ENCODE assay signal across 25 cellular contexts in the genomic region with DNA sequence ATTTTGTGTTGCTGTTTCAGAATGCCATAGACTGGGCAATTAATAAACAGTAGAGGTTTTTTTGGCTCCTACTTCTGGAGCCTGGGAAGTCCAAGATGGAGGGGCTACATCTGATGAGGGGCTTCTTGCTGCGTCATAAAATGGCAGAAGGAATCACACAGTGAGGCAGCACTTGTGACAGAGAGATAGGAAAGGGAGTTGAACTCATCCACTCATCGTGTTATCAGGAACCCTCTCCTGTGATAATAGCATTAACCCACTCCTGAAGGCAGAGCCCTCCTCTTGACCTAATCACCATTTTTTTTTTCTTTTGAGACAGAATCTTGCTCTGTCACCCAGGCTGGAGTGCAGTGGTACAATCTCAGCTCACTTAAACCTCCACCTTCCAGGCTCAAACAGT.
"Had no signal": no experiment of that assay in that cellular context is flagged by ENCODE, and none has a peak within 500 bp of the region (broad histone marks: within the 10 kb centered on the region; RNA-seq: fewer than 3 reads in every experiment).

No MANE protein-coding gene starts in this region.

- ATAC-seq: naive thymus-derived CD8-positive, alpha-beta T cell; pancreas; stimulated activated naive B cell treated with anti-CD40 and anti-IgM and Interleukin-4, amounts not matched to agents 10 μg/mL and 1 μg/mL and 100 μg/mL, for 72 hours had no signal

- H3K27me3 Mint-ChIP-seq: activated CD4-positive, alpha-beta T cell treated with anti-CD3 and anti-CD28 coated beads, Interleukin-2, amount 10 ng/mL, durations not matched to agents 24 days and 14 days; activated naive CD4-positive, alpha-beta T cell treated with anti-CD3 and anti-CD28 coated beads, Interleukin-2, amount 50 U/mL, for 24 hours; naive thymus-derived CD8-positive, alpha-beta T cell; stimulated activated naive B cell treated with anti-CD40 and anti-IgM and Interleukin-4, amounts not matched to agents 10 μg/mL and 1 μg/mL and 100 μg/mL, for 72 hours had no signal

- H3K9me3 ChIP-seq: pancreas, prostate gland, sigmoid colon, suprapubic skin, tibial nerve had no signal

- DNase-seq: activated CD4-positive, alpha-beta T cell treated with anti-CD3 and anti-CD28 coated beads, Interleukin-2, amount 10 ng/mL, durations not matched to agents 24 days and 14 days; activated CD4-positive, CD25-positive, alpha-beta regulatory T cell treated with anti-CD3 and anti-CD28 coated beads, Interleukin-2, amount 50 U/mL, for 72 hours; activated gamma-delta T cell; activated T-cell treated with anti-CD3 and anti-CD28 coated beads for 4 hours; anterior cingulate cortex; effector CD8-positive, alpha-beta T cell; head of caudate nucleus; hypothalamus; immature natural killer cell; kidney; naive thymus-derived CD8-positive, alpha-beta T cell; nucleus accumbens; pancreas; sigmoid colon; stimulated activated CD4-positive, alpha-beta T cell treated with anti-CD3 and anti-CD28 coated beads, Interleukin-1b, Interleukin-23, amount 100 ng/mL, for 48 hours; stimulated activated CD4-positive, alpha-beta T cell treated with anti-CD3 and anti-CD28 coated beads, Interleukin-4, amount 100 ng/mL, for 4 hours; stimulated activated CD8-positive, alpha-beta memory T cell treated with anti-CD3 and anti-CD28 coated beads, Interleukin-4, amount 100 ng/mL, for 48 hours; stimulated activated naive B cell treated with anti-CD40 and anti-IgM and Interleukin-4, amounts not matched to agents 10 μg/mL and 1 μg/mL and 100 μg/mL, for 72 hours; T-helper 1 cell had no signal

- H3K4me3 Mint-ChIP-seq: activated CD4-positive, alpha-beta T cell treated with anti-CD3 and anti-CD28 coated beads, Interleukin-2, amount 10 ng/mL, durations not matched to agents 24 days and 14 days; activated naive CD4-positive, alpha-beta T cell treated with anti-CD3 and anti-CD28 coated beads, Interleukin-2, amount 50 U/mL, for 24 hours; activated T-helper 1 cell treated with anti-CD3 and anti-CD28 coated beads, Interleukin-12 subunit alpha, Interleukin-12 subunit beta, Interleukin-2, Interleukin-4 antibody, amounts not matched to agents 30 ng/mL and 10 ng/mL and 1 ng/mL, durations not matched to agents 14 hours and 24 hours and 36 hours; immature natural killer cell; neural crest cell; stimulated activated naive B cell treated with anti-CD40 and anti-IgM and Interleukin-4, amounts not matched to agents 10 μg/mL and 1 μg/mL and 100 μg/mL, for 72 hours had no signal

- H3K9me3 Mint-ChIP-seq: activated CD4-positive, alpha-beta T cell treated with anti-CD3 and anti-CD28 coated beads, Interleukin-2, amount 10 ng/mL, durations not matched to agents 24 days and 14 days; activated naive CD4-positive, alpha-beta T cell treated with anti-CD3 and anti-CD28 coated beads, Interleukin-2, amount 50 U/mL, for 24 hours; activated T-helper 1 cell treated with anti-CD3 and anti-CD28 coated beads, Interleukin-12 subunit alpha, Interleukin-12 subunit beta, Interleukin-2, Interleukin-4 antibody, amounts not matched to agents 30 ng/mL and 10 ng/mL and 1 ng/mL, durations not matched to agents 14 hours and 24 hours and 36 hours; immature natural killer cell; naive thymus-derived CD8-positive, alpha-beta T cell; neural crest cell; stimulated activated naive B cell treated with anti-CD40 and anti-IgM and Interleukin-4, amounts not matched to agents 10 μg/mL and 1 μg/mL and 100 μg/mL, for 72 hours had no signal

- H3K27ac Mint-ChIP-seq: activated CD4-positive, alpha-beta T cell treated with anti-CD3 and anti-CD28 coated beads, Interleukin-2, amount 10 ng/mL, durations not matched to agents 24 days and 14 days; activated naive CD4-positive, alpha-beta T cell treated with anti-CD3 and anti-CD28 coated beads, Interleukin-2, amount 50 U/mL, for 24 hours; activated T-helper 1 cell treated with anti-CD3 and anti-CD28 coated beads, Interleukin-12 subunit alpha, Interleukin-12 subunit beta, Interleukin-2, Interleukin-4 antibody, amounts not matched to agents 30 ng/mL and 10 ng/mL and 1 ng/mL, durations not matched to agents 14 hours and 24 hours and 36 hours; stimulated activated naive B cell treated with anti-CD40 and anti-IgM and Interleukin-4, amounts not matched to agents 10 μg/mL and 1 μg/mL and 100 μg/mL, for 72 hours had no signal
